In genomic region chr21:39430457-39430856, GRCh38 we compare ENCODE assay signal across 30 cellular contexts. TPM values are rescaled to one million over a fixed set of nuclear protein-coding genes. Genes with fewer than 3 reads are reported as not detected.
DNase-seq lines count a peak whose midpoint lies in the region; ATAC-seq, FAIRE-seq and TF ChIP-seq lines count a peak whose summit lies in the region.
"Had no signal": no experiment of that assay in that cellular context is flagged by ENCODE, and none has a peak within 500 bp of the region (broad histone marks: within the 10 kb centered on the region; RNA-seq: fewer than 3 reads in every experiment).

No MANE protein-coding gene starts in this region.

- POLR2A ChIA-PET in HEK293T (lab: Yijun Ruan, JAX): interaction anchor here (0.9 to 1.6 kb wide), 3 partner anchors 11 to 15 kb away, joined by 3 to 4 read pairs (median 3); no protein-coding TSS in a partner anchor

- CTCF ChIA-PET in HEK293T (lab: Yijun Ruan, JAX): interaction anchor here (1.0 to 3.3 kb wide), 2 partner anchors 10 to 11 kb away, joined by 3 to 19 read pairs; no protein-coding TSS in a partner anchor

- no peak overlapping the region for H3K27ac Mint-ChIP-seq in type B pancreatic cell
- H3K27ac Mint-ChIP-seq: activated B cell treated with CpG ODN at 0.5 μM for 24 hours; CD8-positive, alpha-beta T cell; stimulated activated naive B cell treated with anti-CD40 and anti-IgM and Interleukin-4, amounts not matched to agents 10 μg/mL and 1 μg/mL and 100 μg/mL, for 72 hours; T-helper 17 cell had no signal

- no peak for TF ChIP-seq CTCF in type B pancreatic cell (conservative IDR thresholded peaks at IDR 0.05)

- peaks cover 10% of the 10 kb centered on the region for H3K4me1 Mint-ChIP-seq in type B pancreatic cell (ENCODE audit: unreplicated experiment)
- H3K4me1 Mint-ChIP-seq: stimulated activated naive B cell treated with anti-CD40 and anti-IgM and Interleukin-4, amounts not matched to agents 10 μg/mL and 1 μg/mL and 100 μg/mL, for 72 hours; T-helper 17 cell had no signal

- H3K27me3 Mint-ChIP-seq in type B pancreatic cell: no peaks in the 10 kb centered on the region
- H3K27me3 Mint-ChIP-seq: stimulated activated naive B cell treated with anti-CD40 and anti-IgM and Interleukin-4, amounts not matched to agents 10 μg/mL and 1 μg/mL and 100 μg/mL, for 72 hours had no signal

- no peak for ATAC-seq in HG02884 (IDR thresholded peaks at IDR 0.05; ENCODE audit: unreplicated experiment)
- ATAC-seq: CD8-positive, alpha-beta T cell; left lung; psoas muscle; stimulated activated naive B cell treated with anti-CD40 and anti-IgM and Interleukin-4, amounts not matched to agents 10 μg/mL and 1 μg/mL and 100 μg/mL, for 72 hours; T-helper 17 cell had no signal

- peak; percentile 87 for FAIRE-seq in RCC 7860 (lab: Jason Lieb, UNC)
- FAIRE-seq: GM19239, small intestine had no signal

- no peak overlapping the region for H3K4me3 Mint-ChIP-seq in type B pancreatic cell
- H3K4me3 Mint-ChIP-seq: activated B cell treated with CpG ODN at 0.5 μM for 24 hours; CD8-positive, alpha-beta T cell; neural crest cell; stimulated activated naive B cell treated with anti-CD40 and anti-IgM and Interleukin-4, amounts not matched to agents 10 μg/mL and 1 μg/mL and 100 μg/mL, for 72 hours; T-helper 17 cell had no signal

- H3K36me3 Mint-ChIP-seq in type B pancreatic cell: no peaks in the 10 kb centered on the region
- H3K36me3 Mint-ChIP-seq: CD8-positive, alpha-beta T cell had no signal

- no peaks in the 10 kb centered on the region for H3K9me3 Mint-ChIP-seq in type B pancreatic cell
- H3K9me3 Mint-ChIP-seq: activated B cell treated with CpG ODN at 0.5 μM for 24 hours; CD8-positive, alpha-beta T cell; neural crest cell; stimulated activated naive B cell treated with anti-CD40 and anti-IgM and Interleukin-4, amounts not matched to agents 10 μg/mL and 1 μg/mL and 100 μg/mL, for 72 hours had no signal

- DNase-seq in HEK293T (ENCODE audit: extremely low spot score): no peak
- peak; percentile 57 for DNase-seq in RCC 7860 (ENCODE audit: low spot score)
- DNase-seq in kidney tubule cell (ENCODE audit: low spot score): peak; percentile 62
- no peak for DNase-seq in ecto neural progenitor cell (ENCODE audit: low spot score)
- DNase-seq in type B pancreatic cell (ENCODE audit: extremely low spot score, unreplicated experiment): no peak
- no peak for DNase-seq in NCI-H1436 treated with DMSO at 0.1 percent for 48 hours (lab: John Stamatoyannopoulos, UW)
- DNase-seq: activated B cell treated with CpG ODN at 0.5 μM for 24 hours; activated CD4-positive, alpha-beta T cell treated with anti-CD3 and anti-CD28 coated beads, Interleukin-2, amount 50 U/mL, for 48 hours; activated gamma-delta T cell; adrenal gland; CD8-positive, alpha-beta T cell; cortex of kidney; DND-41; glutamatergic neuron; left lung; NCI-H1105 treated with DMSO at 0.1 percent for 48 hours; NCI-H2081; NCI-H446; psoas muscle; RPMI8226; small intestine; stimulated activated CD4-positive, alpha-beta T cell treated with anti-CD3 and anti-CD28 coated beads, Interleukin-2, amount 100 ng/mL, for 48 hours; stimulated activated naive B cell treated with anti-CD40 and anti-IgM and Interleukin-4, amounts not matched to agents 10 μg/mL and 1 μg/mL and 100 μg/mL, for 72 hours; T-helper 17 cell; testis had no signal

TF ChIP-seq in HEK293T, 16 proteins besides CTCF, POLR2A, EP300 and RAD21:
- no peak for TF ChIP-seq TARDBP (IDR thresholded peaks at IDR 0.05)
- no peak for TF ChIP-seq ARNT (IDR thresholded peaks at IDR 0.05)
- TF ChIP-seq BHLHE40 (IDR thresholded peaks at IDR 0.05; ENCODE audit: borderline replicate concordance): no peak
- peak; percentile 84 for TF ChIP-seq PKNOX1 (IDR thresholded peaks at IDR 0.05)
- TF ChIP-seq CTBP1 (IDR thresholded peaks at IDR 0.05; ENCODE audit: borderline replicate concordance): no peak
- no peak for TF ChIP-seq HDGF (IDR thresholded peaks at IDR 0.05; ENCODE audit: borderline replicate concordance)
- no peak for TF ChIP-seq L3MBTL2 (conservative IDR thresholded peaks at IDR 0.05)

RNA-seq across cellular contexts. Expression of gene LCA5L, which starts 15.1 kb away (rescaled TPM):
- 1.9 and 2.6 TPM in 2 replicates for total RNA-seq in type B pancreatic cell (ENCODE audit: low replicate concordance)
- total RNA-seq: CD8-positive, alpha-beta T cell; mononuclear cell; vagina had no signal

RNA-seq across cellular contexts. Expression of gene SH3BGR, which starts 21.3 kb away (rescaled TPM):
- 2.2 and 2.8 TPM in 2 replicates for total RNA-seq in type B pancreatic cell (ENCODE audit: low replicate concordance)
- total RNA-seq: mononuclear cell had no signal

Comparison
In these comparisons a context has a peak if more than half of its experiments do, and no peak if none do; other contexts are left out.
1. DNase-seq: peak in RCC 7860 (single experiment) and kidney tubule cell (single experiment); none in HEK293T (single experiment), ecto neural progenitor cell (single experiment), type B pancreatic cell (single experiment) and NCI-H1436 treated with DMSO at 0.1 percent for 48 hours (single experiment).